ENCODE assay signal across 9 cellular contexts in genomic region chr15:67148196-67148701, GRCh38.
DNase-seq lines count a peak whose midpoint lies in the region; ATAC-seq and TF ChIP-seq lines count a peak whose summit lies in the region.
"Had no signal": no experiment of that assay in that cellular context is flagged by ENCODE, and none has a peak within 500 bp of the region (broad histone marks: within the 10 kb centered on the region; RNA-seq: fewer than 3 reads in every experiment).

No MANE protein-coding gene starts in this region.

- TF ChIP-seq CTCF in Loucy (conservative IDR thresholded peaks at IDR 0.05; ENCODE audit: low read length) (no peak), mesothelial cell of epicardium (IDR thresholded peaks at IDR 0.05; ENCODE audit: unreplicated experiment) (no peak)

- peaks cover 72% of the 10 kb centered on the region for H3K4me1 Mint-ChIP-seq in activated naive CD8-positive, alpha-beta T cell treated with anti-CD3 and anti-CD28 coated beads for 36 hours
- H3K4me1 Mint-ChIP-seq in mesothelial cell of epicardium, result peaks cover 58% of the 10 kb centered on the region

- H3K4me2 ChIP-seq in Loucy (ENCODE audit: low read depth, low read length, poor library complexity, severe bottlenecking), result peak overlapping the region; percentile 26

- H3K27ac Mint-ChIP-seq in activated naive CD8-positive, alpha-beta T cell treated with anti-CD3 and anti-CD28 coated beads for 36 hours, result peak overlapping the region; percentile 18
- H3K27ac Mint-ChIP-seq in mesothelial cell of epicardium, result peak overlapping the region; percentile 90

- H3K9me2 ChIP-seq in Loucy (replicated peaks; ENCODE audit: low read depth, low read length), result no peaks in the 10 kb centered on the region

- no peaks in the 10 kb centered on the region; the same call in 1 of the 2 replicates for H3K36me3 ChIP-seq in Loucy (ENCODE audit: insufficient read depth, low read length)
- H3K36me3 ChIP-seq: cardiac muscle cell had no signal

- peaks cover 85% of the 10 kb centered on the region for H3K79me2 ChIP-seq in Loucy (ENCODE audit: insufficient read depth, low read length)

- no peak overlapping the region for H2AFZ ChIP-seq in Loucy (ENCODE audit: low read length)

- peak overlapping the region; percentile 3 for H3K4me3 ChIP-seq in Loucy (ENCODE audit: low read length, poor library complexity, severe bottlenecking)
- H3K4me3 ChIP-seq: cardiac muscle cell had no signal

- no peaks in the 10 kb centered on the region for H3K9me3 Mint-ChIP-seq in activated naive CD8-positive, alpha-beta T cell treated with anti-CD3 and anti-CD28 coated beads for 36 hours
- no peaks in the 10 kb centered on the region for H3K9me3 Mint-ChIP-seq in mesothelial cell of epicardium

- H3K27me3 Mint-ChIP-seq in activated naive CD8-positive, alpha-beta T cell treated with anti-CD3 and anti-CD28 coated beads for 36 hours, result no peaks in the 10 kb centered on the region
- no peaks in the 10 kb centered on the region for H3K27me3 Mint-ChIP-seq in mesothelial cell of epicardium (ENCODE audit: low read depth)

- no peak overlapping the region for H3K9ac ChIP-seq in Loucy (ENCODE audit: low read depth, low read length, poor library complexity, severe bottlenecking)

- no peaks in the 10 kb centered on the region for H3K27me3 ChIP-seq in Loucy (ENCODE audit: insufficient read depth, low read length, poor library complexity, severe bottlenecking)
- H3K27me3 ChIP-seq: cardiac muscle cell had no signal

- H3F3A ChIP-seq in Loucy (ENCODE audit: low read depth), result 0 out of 2 replicates have a peak, but pooled peaks cover 2% of the 10 kb centered on the region

- peaks cover 67% of the 10 kb centered on the region for H4K20me1 ChIP-seq in Loucy (ENCODE audit: insufficient read depth, low read length, poor library complexity, severe bottlenecking)

- DNase-seq in CD1c-positive myeloid dendritic cell (ENCODE audit: extremely low spot score) (peak; percentile 87), mesothelial cell of epicardium (ENCODE audit: low spot score in 2 of 2, unreplicated experiment in 2 of 2) (no peak), globus pallidus (ENCODE audit: low spot score) (no peak), NCI-H1092 treated with DMSO at 0.1 percent for 48 hours (lab: John Stamatoyannopoulos, UW) (no peak)
- DNase-seq in activated naive CD8-positive, alpha-beta T cell treated with anti-CD3 and anti-CD28 coated beads for 36 hours, result no peak

- no peak for ATAC-seq in GM21447 (IDR thresholded peaks at IDR 0.05; ENCODE audit: unreplicated experiment)
- no peak for ATAC-seq in GM19351 (IDR thresholded peaks at IDR 0.05; ENCODE audit: unreplicated experiment)

- H3K4me3 Mint-ChIP-seq in activated naive CD8-positive, alpha-beta T cell treated with anti-CD3 and anti-CD28 coated beads for 36 hours, result no peak overlapping the region
- H3K4me3 Mint-ChIP-seq in mesothelial cell of epicardium, result no peak overlapping the region

- no peaks in the 10 kb centered on the region for H3K36me3 Mint-ChIP-seq in activated naive CD8-positive, alpha-beta T cell treated with anti-CD3 and anti-CD28 coated beads for 36 hours
- no peaks in the 10 kb centered on the region for H3K36me3 Mint-ChIP-seq in mesothelial cell of epicardium

- no peaks in the 10 kb centered on the region for H3K9me3 ChIP-seq in Loucy (ENCODE audit: insufficient read depth, low read depth, low read length)

- H3K4me1 ChIP-seq in Loucy (ENCODE audit: insufficient read depth, low read length, poor library complexity, severe bottlenecking), result peaks cover 72% of the 10 kb centered on the region
